21 cellular contexts compared by ENCODE assay signal in genomic region chr18:49632588-49632987, GRCh38.
"Had no signal": no experiment of that assay in that cellular context is flagged by ENCODE, and none has a peak within 500 bp of the region (broad histone marks: within the 10 kb centered on the region; RNA-seq: fewer than 3 reads in every experiment).

No MANE protein-coding gene starts in this region.

- DNase-seq: activated CD4-positive, alpha-beta T cell treated with anti-CD3 and anti-CD28 coated beads for 4 hours; activated CD4-positive, alpha-beta T cell treated with anti-CD3 and anti-CD28 coated beads, Interleukin-2, amount 50 U/mL, for 48 hours; activated CD4-positive, CD25-positive, alpha-beta regulatory T cell; activated CD8-positive, alpha-beta memory T cell treated with anti-CD3 and anti-CD28 coated beads, Interleukin-2, amount 50 U/mL, for 48 hours; activated naive CD4-positive, alpha-beta T cell; activated T-cell treated with anti-CD3 and anti-CD28 coated beads, Interleukin-2, amount 50 U/mL, for 4 hours; adrenal gland; colonic mucosa; esophagus squamous epithelium; gastrocnemius medialis; hippocampal formation; lower lobe of right lung; mesendoderm; naive B cell; stimulated activated CD4-positive, alpha-beta T cell treated with anti-CD3 and anti-CD28 coated beads, Interleukin-12 subunit alpha, Interleukin-12 subunit beta, amount 100 ng/mL, for 4 hours; stimulated activated CD4-positive, alpha-beta T cell treated with anti-CD3 and anti-CD28 coated beads, Interleukin-1b, Interleukin-23, amount 100 ng/mL, for 48 hours; substantia nigra; T1000; transverse colon had no signal

- H3K4me3 ChIP-seq: adrenal gland, ascending aorta, colonic mucosa, esophagus squamous epithelium, gastrocnemius medialis, lower lobe of right lung, transverse colon, vagina had no signal

- ATAC-seq: activated T-cell treated with anti-CD3 and anti-CD28 coated beads, Interleukin-2, amount 50 U/mL, for 4 hours; gastrocnemius medialis; lower lobe of right lung had no signal
